Comparison of ENCODE assay signal across 1 cellular context in genomic region chr1:154469844-154470417, GRCh38.
A peak's percentile ranks its signal among the peaks of the same experiment; 100 is the strongest.
TF ChIP-seq lines count a peak whose summit lies in the region.

No MANE protein-coding gene starts in this region.

TF ChIP-seq in HepG2, 621 proteins besides CTCF, POLR2A, EP300 and RAD21 (continued from another document and continues in another):
- TF ChIP-seq, protein P1, sequence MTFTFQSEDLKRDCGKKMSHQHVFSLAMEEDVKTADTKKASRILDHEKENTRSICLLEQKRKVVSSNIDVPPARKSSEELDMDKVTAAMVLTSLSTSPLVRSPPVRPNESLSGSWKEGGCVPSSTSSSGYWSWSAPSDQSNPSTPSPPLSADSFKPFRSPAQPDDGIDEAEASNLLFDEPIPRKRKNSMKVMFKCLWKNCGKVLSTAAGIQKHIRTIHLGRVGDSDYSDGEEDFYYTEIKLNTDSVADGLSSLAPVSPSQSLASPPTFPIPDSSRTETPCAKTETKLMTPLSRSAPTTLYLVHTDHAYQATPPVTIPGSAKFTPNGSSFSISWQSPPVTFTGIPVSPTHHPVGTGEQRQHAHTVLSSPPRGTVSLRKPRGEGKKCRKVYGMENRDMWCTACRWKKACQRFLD (CRISPR knock-in tag; IDR thresholded peaks at IDR 0.05; ENCODE audit: borderline replicate concordance) = no peak
- TF ChIP-seq TCF7L2 (IDR thresholded peaks at IDR 0.05; ENCODE audit: low read depth, low read length) = no peak
- TF ChIP-seq RAD51 (IDR thresholded peaks at IDR 0.05; ENCODE audit: borderline replicate concordance) = no peak
- TF ChIP-seq, protein P2, sequence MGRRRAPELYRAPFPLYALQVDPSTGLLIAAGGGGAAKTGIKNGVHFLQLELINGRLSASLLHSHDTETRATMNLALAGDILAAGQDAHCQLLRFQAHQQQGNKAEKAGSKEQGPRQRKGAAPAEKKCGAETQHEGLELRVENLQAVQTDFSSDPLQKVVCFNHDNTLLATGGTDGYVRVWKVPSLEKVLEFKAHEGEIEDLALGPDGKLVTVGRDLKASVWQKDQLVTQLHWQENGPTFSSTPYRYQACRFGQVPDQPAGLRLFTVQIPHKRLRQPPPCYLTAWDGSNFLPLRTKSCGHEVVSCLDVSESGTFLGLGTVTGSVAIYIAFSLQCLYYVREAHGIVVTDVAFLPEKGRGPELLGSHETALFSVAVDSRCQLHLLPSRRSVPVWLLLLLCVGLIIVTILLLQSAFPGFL (CRISPR knock-in tag; IDR thresholded peaks at IDR 0.05) = no peak
- TF ChIP-seq, protein P3, sequence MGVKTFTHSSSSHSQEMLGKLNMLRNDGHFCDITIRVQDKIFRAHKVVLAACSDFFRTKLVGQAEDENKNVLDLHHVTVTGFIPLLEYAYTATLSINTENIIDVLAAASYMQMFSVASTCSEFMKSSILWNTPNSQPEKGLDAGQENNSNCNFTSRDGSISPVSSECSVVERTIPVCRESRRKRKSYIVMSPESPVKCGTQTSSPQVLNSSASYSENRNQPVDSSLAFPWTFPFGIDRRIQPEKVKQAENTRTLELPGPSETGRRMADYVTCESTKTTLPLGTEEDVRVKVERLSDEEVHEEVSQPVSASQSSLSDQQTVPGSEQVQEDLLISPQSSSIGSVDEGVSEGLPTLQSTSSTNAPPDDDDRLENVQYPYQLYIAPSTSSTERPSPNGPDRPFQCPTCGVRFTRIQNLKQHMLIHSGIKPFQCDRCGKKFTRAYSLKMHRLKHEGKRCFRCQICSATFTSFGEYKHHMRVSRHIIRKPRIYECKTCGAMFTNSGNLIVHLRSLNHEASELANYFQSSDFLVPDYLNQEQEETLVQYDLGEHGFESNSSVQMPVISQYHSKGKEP (CRISPR knock-in tag; IDR thresholded peaks at IDR 0.05) = no peak
- TF ChIP-seq ZNF263 (CRISPR knock-in tag; IDR thresholded peaks at IDR 0.05) = no peak
- TF ChIP-seq SAP130 (CRISPR knock-in tag; IDR thresholded peaks at IDR 0.05; ENCODE audit: low read depth) = peak; percentile 63
- no peak for TF ChIP-seq ZNF44 (CRISPR knock-in tag; IDR thresholded peaks at IDR 0.05)
- 0 out of 2 replicates have a peak, but pooled peaks have one; percentile 27 for TF ChIP-seq THAP9 (CRISPR knock-in tag; IDR thresholded peaks at IDR 0.05; ENCODE audit: borderline replicate concordance)
- TF ChIP-seq ZFP36L1 (CRISPR knock-in tag; IDR thresholded peaks at IDR 0.05) = no peak
- TF ChIP-seq THYN1 (CRISPR knock-in tag; IDR thresholded peaks at IDR 0.05; ENCODE audit: borderline replicate concordance, low read depth) = no peak
- TF ChIP-seq SP5 (CRISPR knock-in tag; IDR thresholded peaks at IDR 0.05; ENCODE audit: borderline replicate concordance, low read depth) = no peak
- no peak for TF ChIP-seq PLSCR1 (CRISPR knock-in tag; IDR thresholded peaks at IDR 0.05; ENCODE audit: borderline replicate concordance)
- TF ChIP-seq MED1 (CRISPR knock-in tag; IDR thresholded peaks at IDR 0.05) = peak; percentile 31; the same call in 1 of the 2 replicates
- TF ChIP-seq PAF1 (CRISPR knock-in tag; IDR thresholded peaks at IDR 0.05) = no peak
- TF ChIP-seq KDM2A (CRISPR knock-in tag; IDR thresholded peaks at IDR 0.05; ENCODE audit: borderline replicate concordance, low read depth) = peak; percentile 69
- TF ChIP-seq PRDM10 (CRISPR knock-in tag; IDR thresholded peaks at IDR 0.05; ENCODE audit: low read depth) = 0 out of 2 replicates have a peak, but pooled peaks have one; percentile 30
- TF ChIP-seq, protein P4, sequence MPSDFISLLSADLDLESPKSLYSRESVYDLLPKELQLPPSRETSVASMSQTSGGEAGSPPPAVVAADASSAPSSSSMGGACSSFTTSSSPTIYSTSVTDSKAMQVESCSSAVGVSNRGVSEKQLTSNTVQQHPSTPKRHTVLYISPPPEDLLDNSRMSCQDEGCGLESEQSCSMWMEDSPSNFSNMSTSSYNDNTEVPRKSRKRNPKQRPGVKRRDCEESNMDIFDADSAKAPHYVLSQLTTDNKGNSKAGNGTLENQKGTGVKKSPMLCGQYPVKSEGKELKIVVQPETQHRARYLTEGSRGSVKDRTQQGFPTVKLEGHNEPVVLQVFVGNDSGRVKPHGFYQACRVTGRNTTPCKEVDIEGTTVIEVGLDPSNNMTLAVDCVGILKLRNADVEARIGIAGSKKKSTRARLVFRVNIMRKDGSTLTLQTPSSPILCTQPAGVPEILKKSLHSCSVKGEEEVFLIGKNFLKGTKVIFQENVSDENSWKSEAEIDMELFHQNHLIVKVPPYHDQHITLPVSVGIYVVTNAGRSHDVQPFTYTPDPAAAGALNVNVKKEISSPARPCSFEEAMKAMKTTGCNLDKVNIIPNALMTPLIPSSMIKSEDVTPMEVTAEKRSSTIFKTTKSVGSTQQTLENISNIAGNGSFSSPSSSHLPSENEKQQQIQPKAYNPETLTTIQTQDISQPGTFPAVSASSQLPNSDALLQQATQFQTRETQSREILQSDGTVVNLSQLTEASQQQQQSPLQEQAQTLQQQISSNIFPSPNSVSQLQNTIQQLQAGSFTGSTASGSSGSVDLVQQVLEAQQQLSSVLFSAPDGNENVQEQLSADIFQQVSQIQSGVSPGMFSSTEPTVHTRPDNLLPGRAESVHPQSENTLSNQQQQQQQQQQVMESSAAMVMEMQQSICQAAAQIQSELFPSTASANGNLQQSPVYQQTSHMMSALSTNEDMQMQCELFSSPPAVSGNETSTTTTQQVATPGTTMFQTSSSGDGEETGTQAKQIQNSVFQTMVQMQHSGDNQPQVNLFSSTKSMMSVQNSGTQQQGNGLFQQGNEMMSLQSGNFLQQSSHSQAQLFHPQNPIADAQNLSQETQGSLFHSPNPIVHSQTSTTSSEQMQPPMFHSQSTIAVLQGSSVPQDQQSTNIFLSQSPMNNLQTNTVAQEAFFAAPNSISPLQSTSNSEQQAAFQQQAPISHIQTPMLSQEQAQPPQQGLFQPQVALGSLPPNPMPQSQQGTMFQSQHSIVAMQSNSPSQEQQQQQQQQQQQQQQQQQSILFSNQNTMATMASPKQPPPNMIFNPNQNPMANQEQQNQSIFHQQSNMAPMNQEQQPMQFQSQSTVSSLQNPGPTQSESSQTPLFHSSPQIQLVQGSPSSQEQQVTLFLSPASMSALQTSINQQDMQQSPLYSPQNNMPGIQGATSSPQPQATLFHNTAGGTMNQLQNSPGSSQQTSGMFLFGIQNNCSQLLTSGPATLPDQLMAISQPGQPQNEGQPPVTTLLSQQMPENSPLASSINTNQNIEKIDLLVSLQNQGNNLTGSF (CRISPR knock-in tag; IDR thresholded peaks at IDR 0.05) = no peak
- TF ChIP-seq ATF7-NPFF (CRISPR knock-in tag; IDR thresholded peaks at IDR 0.05; ENCODE audit: low read depth) = no peak
- no peak for TF ChIP-seq TBL1XR1 (IDR thresholded peaks at IDR 0.05; ENCODE audit: borderline replicate concordance, low read length, partially characterized antibody)
- no peak for TF ChIP-seq ZFP91 (CRISPR knock-in tag; IDR thresholded peaks at IDR 0.05; ENCODE audit: borderline replicate concordance)
- no peak for TF ChIP-seq HNF4A (CRISPR knock-in tag; IDR thresholded peaks at IDR 0.05)
- no peak for TF ChIP-seq SP1 (IDR thresholded peaks at IDR 0.05)
- TF ChIP-seq SP1 (CRISPR knock-in tag; IDR thresholded peaks at IDR 0.05) = no peak
- TF ChIP-seq, protein P5, sequence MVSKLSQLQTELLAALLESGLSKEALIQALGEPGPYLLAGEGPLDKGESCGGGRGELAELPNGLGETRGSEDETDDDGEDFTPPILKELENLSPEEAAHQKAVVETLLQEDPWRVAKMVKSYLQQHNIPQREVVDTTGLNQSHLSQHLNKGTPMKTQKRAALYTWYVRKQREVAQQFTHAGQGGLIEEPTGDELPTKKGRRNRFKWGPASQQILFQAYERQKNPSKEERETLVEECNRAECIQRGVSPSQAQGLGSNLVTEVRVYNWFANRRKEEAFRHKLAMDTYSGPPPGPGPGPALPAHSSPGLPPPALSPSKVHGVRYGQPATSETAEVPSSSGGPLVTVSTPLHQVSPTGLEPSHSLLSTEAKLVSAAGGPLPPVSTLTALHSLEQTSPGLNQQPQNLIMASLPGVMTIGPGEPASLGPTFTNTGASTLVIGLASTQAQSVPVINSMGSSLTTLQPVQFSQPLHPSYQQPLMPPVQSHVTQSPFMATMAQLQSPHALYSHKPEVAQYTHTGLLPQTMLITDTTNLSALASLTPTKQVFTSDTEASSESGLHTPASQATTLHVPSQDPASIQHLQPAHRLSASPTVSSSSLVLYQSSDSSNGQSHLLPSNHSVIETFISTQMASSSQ (IDR thresholded peaks at IDR 0.05; ENCODE audit: low read depth) = no peak
- TF ChIP-seq, protein P5 (CRISPR knock-in tag; IDR thresholded peaks at IDR 0.05; ENCODE audit: borderline replicate concordance) = peak; percentile 45; the same call in 1 of the 2 replicates
- no peak for TF ChIP-seq ZIK1 (CRISPR knock-in tag; IDR thresholded peaks at IDR 0.05; ENCODE audit: borderline replicate concordance, low read depth)
- TF ChIP-seq, protein P6, sequence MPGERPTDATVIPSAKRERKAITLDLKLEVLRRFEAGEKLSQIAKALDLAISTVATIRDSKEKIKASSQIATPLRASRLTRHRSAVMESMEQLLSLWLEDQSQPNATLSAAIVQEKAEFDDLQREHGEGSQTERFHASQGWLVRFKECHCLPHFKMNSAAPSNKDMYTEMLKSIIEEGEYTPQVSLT (CRISPR knock-in tag; IDR thresholded peaks at IDR 0.05; ENCODE audit: borderline replicate concordance, low read depth) = no peak
